Comparison of ENCODE assay signal across 12 cellular contexts in genomic region chr14:103124501-103125001, GRCh38. TPM values are rescaled to one million over a fixed set of nuclear protein-coding genes. Genes with fewer than 3 reads are reported as not detected.
DNase-seq lines count a peak whose midpoint lies in the region; ATAC-seq and TF ChIP-seq lines count a peak whose summit lies in the region.
"Had no signal": no experiment of that assay in that cellular context is flagged by ENCODE, and none has a peak within 500 bp of the region (broad histone marks: within the 10 kb centered on the region; RNA-seq: fewer than 3 reads in every experiment).

No MANE protein-coding gene starts in this region.

- TF ChIP-seq CTCF in chondrocyte (IDR thresholded peaks at IDR 0.05) = no peak

- 70 to 95% methylated on average over 4 to 5 of the region's 5 CpGs for WGBS in GM23248 (ENCODE audit: low coverage in 1 of 2, low lambda C conversion rate in 2 of 2, missing lambda C conversion rate in 2 of 2), 2 experiments
- no CpG with 5 or more reads among the region's 5 CpGs for WGBS in mesendoderm (ENCODE audit: extremely low coverage, insufficient coverage, low lambda C conversion rate)

- peaks cover 2% of the 10 kb centered on the region for H3K27me3 Mint-ChIP-seq in chondrocyte (ENCODE audit: low read depth)

- peak overlapping the region; percentile 85 for H3K56ac ChIP-seq in mesendoderm (ENCODE audit: low read length)

- H3K4me1 Mint-ChIP-seq in chondrocyte (ENCODE audit: low read depth) = peaks cover 37% of the 10 kb centered on the region

- H3K4ac ChIP-seq in mesendoderm (ENCODE audit: low read depth, low read length) = no peak overlapping the region

- H3K23ac ChIP-seq in mesendoderm (ENCODE audit: low read length) = peak overlapping the region; percentile 16

- no peak overlapping the region for H2BK15ac ChIP-seq in mesendoderm (replicated peaks; ENCODE audit: low read depth)

- H3K79me1 ChIP-seq in mesendoderm (ENCODE audit: low read length) = peaks cover 5% of the 10 kb centered on the region

- H3K79me2 ChIP-seq in GM23248 (ENCODE audit: insufficient read depth) = no peaks in the 10 kb centered on the region
- H3K79me2 ChIP-seq in mesendoderm (ENCODE audit: control insufficient read depth, insufficient read depth, low read length) = peaks cover 1% of the 10 kb centered on the region

- H4K5ac ChIP-seq in mesendoderm (ENCODE audit: low read length) = no peak overlapping the region

- H3K9ac ChIP-seq in GM23248 (peak overlapping the region; percentile 71; the same call in 1 of the 2 replicates), mesendoderm (ENCODE audit: low read length) (peak overlapping the region; percentile 61), subcutaneous abdominal adipose tissue (ENCODE audit: low read length in 5 of 5) (peak overlapping the region; percentile 48 to 84 (median 77))

- no peak overlapping the region for H4K8ac ChIP-seq in mesendoderm (ENCODE audit: low read depth, low read length)

- in situ Hi-C loops in GM23248 (cut with MboI) = no loop called here

- H3K9me2 ChIP-seq in GM23248 (ENCODE audit: insufficient read depth) = no peaks in the 10 kb centered on the region

- no peak overlapping the region for H2BK120ac ChIP-seq in mesendoderm (ENCODE audit: low read depth, low read length)

- H2AFZ ChIP-seq in GM23248 = no peak overlapping the region

- H3K4me3 ChIP-seq in GM23248 = peak overlapping the region; percentile 64; the same call in 1 of the 2 replicates
- no peak overlapping the region for H3K4me3 ChIP-seq in mesendoderm (ENCODE audit: low read length)
- H3K4me3 ChIP-seq in subcutaneous abdominal adipose tissue (ENCODE audit: low read depth in 1 of 5, low read length in 5 of 5) = peak overlapping the region; percentile 67 to 79 (median 76)

- no peaks in the 10 kb centered on the region for H3K36me3 Mint-ChIP-seq in chondrocyte (ENCODE audit: low read depth)

- H2BK5ac ChIP-seq in mesendoderm (ENCODE audit: low read length) = no peak overlapping the region

- H3K27ac ChIP-seq in GM23248 (no peak overlapping the region), mesendoderm (ENCODE audit: low read depth, low read length) (no peak overlapping the region), subcutaneous abdominal adipose tissue (ENCODE audit: low read depth, low read length) (peak overlapping the region; percentile 84)

- H3K4me3 Mint-ChIP-seq in chondrocyte (ENCODE audit: unreplicated experiment) = peak overlapping the region; percentile 49

- H3K27me3 ChIP-seq in GM23248 (replicated peaks; ENCODE audit: insufficient read depth) = no peaks in the 10 kb centered on the region
- no peaks in the 10 kb centered on the region for H3K27me3 ChIP-seq in mesendoderm (ENCODE audit: insufficient read depth, low read length, poor library complexity)
- no peaks in the 10 kb centered on the region for H3K27me3 ChIP-seq in subcutaneous abdominal adipose tissue (ENCODE audit: control insufficient read depth in 5 of 5, insufficient read depth in 4 of 5, low read length in 5 of 5)

- H3K27ac Mint-ChIP-seq in chondrocyte (ENCODE audit: unreplicated experiment) = no peak overlapping the region

- no peak for DNase-seq in GM23248
- no peak for DNase-seq in chondrocyte (ENCODE audit: low spot score)
- no peak for DNase-seq in mesendoderm
- DNase-seq in stimulated activated CD4-positive, alpha-beta T cell treated with anti-CD3 and anti-CD28 coated beads, Interleukin-2, amount 100 ng/mL, for 24 hours = no peak
- no peak for DNase-seq in NCI-H524 treated with DMSO at 0.1 percent for 48 hours (lab: John Stamatoyannopoulos, UW)
- DNase-seq in NCI-H82 (lab: John Stamatoyannopoulos, UW) = no peak
- DNase-seq: NCI-H1436 treated with DMSO at 0.1 percent for 48 hours, T-helper 2 cell had no signal

- H3K36me3 ChIP-seq in GM23248 (ENCODE audit: low read depth) = no peaks in the 10 kb centered on the region
- no peaks in the 10 kb centered on the region for H3K36me3 ChIP-seq in mesendoderm (ENCODE audit: control insufficient read depth, insufficient read depth, low read length)
- peaks cover 0 to 35% (median 30%) of the 10 kb centered on the region in 5 donors for H3K36me3 ChIP-seq in subcutaneous abdominal adipose tissue (ENCODE audit: control insufficient read depth in 5 of 5, insufficient read depth in 5 of 5, low read length in 5 of 5)

- no peaks in the 10 kb centered on the region for H3K9me3 Mint-ChIP-seq in chondrocyte (ENCODE audit: low read depth)

- no peaks in the 10 kb centered on the region for H3K4me1 ChIP-seq in GM23248 (ENCODE audit: insufficient read depth)
- peaks cover 10% of the 10 kb centered on the region for H3K4me1 ChIP-seq in mesendoderm (ENCODE audit: control insufficient read depth, low read depth, low read length)
- peaks cover 28 to 93% (median 87%) of the 10 kb centered on the region in 5 donors for H3K4me1 ChIP-seq in subcutaneous abdominal adipose tissue (ENCODE audit: control insufficient read depth in 5 of 5, insufficient read depth in 5 of 5, low read length in 5 of 5)

- ATAC-seq in GM21447 (IDR thresholded peaks at IDR 0.05; ENCODE audit: unreplicated experiment) = no peak

- H4K20me1 ChIP-seq in GM23248 (ENCODE audit: insufficient read depth) = no peaks in the 10 kb centered on the region

- peak overlapping the region; percentile 29 for H2AK5ac ChIP-seq in mesendoderm (ENCODE audit: low read length)

- no peak overlapping the region for H3K18ac ChIP-seq in mesendoderm (ENCODE audit: low read length)

- no peaks in the 10 kb centered on the region for H3F3A ChIP-seq in GM23248 (ENCODE audit: insufficient read depth)

- H3K4me2 ChIP-seq in GM23248 (ENCODE audit: unreplicated experiment) (peak overlapping the region; percentile 54), mesendoderm (ENCODE audit: low read length) (peak overlapping the region; percentile 47)

- H3K9me3 ChIP-seq in GM23248 (ENCODE audit: low read depth) (no peaks in the 10 kb centered on the region), subcutaneous abdominal adipose tissue (ENCODE audit: control insufficient read depth in 5 of 5, low read length in 5 of 5) (no peaks in the 10 kb centered on the region)

RNA-seq across cellular contexts. Expression of gene TNFAIP2, which starts 1.3 kb away (rescaled TPM):
- 45.0 and 51.8 TPM in 2 replicates for total RNA-seq in GM23248 (2014; rRNA removed; shearing (Covaris generic))
- polyA plus RNA-seq in GM23248 (2016; fragmentation: Nextera tagmentation; extraction: Ambion mirVana) = 9.2 and 9.6 TPM in 2 replicates
- 1.9 to 16.7 TPM (median 13.3 TPM) in 3 replicates for total RNA-seq in chondrocyte
- polyA plus RNA-seq in mesendoderm (2013, experiment 1 of 2) = 30.9 TPM
- polyA plus RNA-seq in mesendoderm (2013, experiment 2 of 2) = 29.3 TPM

RNA-seq across cellular contexts. Expression of gene EXOC3L4, which starts 30.0 kb away (rescaled TPM):
- total RNA-seq in GM23248 (2014; rRNA removed; shearing (Covaris generic)) = not detected in 2 replicates
- polyA plus RNA-seq in GM23248 (2016; fragmentation: Nextera tagmentation; extraction: Ambion mirVana) = not detected in 2 replicates
- not detected in 3 replicates for total RNA-seq in chondrocyte
- 0.10 TPM for polyA plus RNA-seq in mesendoderm (2013, experiment 1 of 2)
- not detected for polyA plus RNA-seq in mesendoderm (2013, experiment 2 of 2)
- total RNA-seq: endothelial cell of umbilical vein had no signal
- polyA plus RNA-seq: endothelial cell of umbilical vein had no signal

RNA-seq across cellular contexts. Expression of gene LBHD2, which starts 40.5 kb away (rescaled TPM):
- total RNA-seq in GM23248 (2014; rRNA removed; shearing (Covaris generic)) = not detected in 2 replicates
- not detected in 2 replicates for polyA plus RNA-seq in GM23248 (2016; fragmentation: Nextera tagmentation; extraction: Ambion mirVana)
- total RNA-seq in chondrocyte = not detected in 3 replicates
- polyA plus RNA-seq in mesendoderm (2013, experiment 1 of 2) = not detected
- polyA plus RNA-seq in mesendoderm (2013, experiment 2 of 2) = not detected
- total RNA-seq: endothelial cell of umbilical vein, renal cortical epithelial cell had no signal
- polyA plus RNA-seq: endothelial cell of umbilical vein had no signal
